In the genomic region with DNA sequence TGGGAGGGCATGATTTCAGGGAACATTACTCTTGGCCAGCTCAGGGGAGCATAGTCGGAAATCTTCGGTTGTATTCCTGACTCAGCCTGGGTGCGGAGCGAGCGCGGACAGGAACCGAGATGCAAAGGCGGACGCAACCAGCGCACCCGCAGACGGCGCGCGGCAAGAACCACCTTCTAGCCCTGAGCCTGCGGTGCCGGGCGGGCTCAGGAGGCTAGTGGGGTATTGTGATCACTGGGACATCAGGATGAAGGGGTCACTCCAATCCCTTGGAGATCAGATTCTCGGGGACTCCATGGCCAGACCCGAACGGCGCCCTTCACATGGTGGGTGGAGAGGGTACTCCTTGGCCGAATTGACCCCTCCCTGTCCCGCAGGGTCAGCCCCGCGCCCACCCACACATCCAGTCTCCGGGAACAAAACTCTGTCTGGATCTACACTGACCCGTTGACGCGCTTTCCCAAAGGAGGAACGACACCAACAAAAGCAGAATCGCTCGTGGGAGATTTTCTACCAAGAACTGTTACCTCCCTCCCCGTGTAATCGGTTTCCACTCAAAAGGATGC, we compare ENCODE assay signal across 9 cellular contexts.
DNase-seq lines count a peak whose midpoint lies in the region; ATAC-seq and TF ChIP-seq lines count a peak whose summit lies in the region.
"Had no signal": no experiment of that assay in that cellular context is flagged by ENCODE, and none has a peak within 500 bp of the region (broad histone marks: within the 10 kb centered on the region; RNA-seq: fewer than 3 reads in every experiment).

No MANE protein-coding gene starts in this region.

- no peak overlapping the region for H2BK5ac ChIP-seq in mesendoderm (ENCODE audit: low read length)

- H3K27ac ChIP-seq in ectodermal cell (ENCODE audit: insufficient read depth, low read depth, low read length, poor library complexity, severe bottlenecking) (no peak overlapping the region), mesendoderm (ENCODE audit: low read depth, low read length) (no peak overlapping the region), transverse colon (no peak overlapping the region)

- H2AK5ac ChIP-seq in mesendoderm (ENCODE audit: low read length), result no peak overlapping the region

- in situ Hi-C loops in transverse colon (cut with MboI; ENCODE audit: low pct_ligation_motif_present in 1 of 4, low pct_unique_long_range_greater_than_20kb in 1 of 4, low sequenced_read_pairs in 3 of 4), result no loop called here

- H3K9me3 Mint-ChIP-seq in natural killer cell, result peaks cover 4 to 13% of the 10 kb centered on the region in 2 donors

- no peak for ATAC-seq in natural killer cell

- no peaks in the 10 kb centered on the region for H3K79me1 ChIP-seq in mesendoderm (ENCODE audit: low read length)

- no peaks in the 10 kb centered on the region for H3K4me1 Mint-ChIP-seq in natural killer cell

- H3K56ac ChIP-seq in mesendoderm (ENCODE audit: low read length), result peak overlapping the region; percentile 76

- H3K27me3 ChIP-seq in ectodermal cell (ENCODE audit: control insufficient read depth, insufficient read depth, low read length, poor library complexity, severe bottlenecking) (peaks cover 7% of the 10 kb centered on the region), mesendoderm (ENCODE audit: insufficient read depth, low read length, poor library complexity) (peaks cover 8% of the 10 kb centered on the region), transverse colon (peaks cover 4% of the 10 kb centered on the region)

- peak overlapping the region; percentile 45 for H3K4me2 ChIP-seq in mesendoderm (ENCODE audit: low read length)

- TF ChIP-seq CTCF in transverse colon (IDR thresholded peaks at IDR 0.05) (no peak), natural killer cell (IDR thresholded peaks at IDR 0.05) (no peak)

- H3K4me3 Mint-ChIP-seq in natural killer cell, result no peak overlapping the region

- H3K9me3 ChIP-seq in ectodermal cell (ENCODE audit: control insufficient read depth, low read length) (no peaks in the 10 kb centered on the region), transverse colon (no peaks in the 10 kb centered on the region)

- no peak overlapping the region for H4K8ac ChIP-seq in mesendoderm (ENCODE audit: low read depth, low read length)

- H3K4me3 ChIP-seq in ectodermal cell (ENCODE audit: insufficient read depth, low read depth, low read length), result peak overlapping the region; percentile 49
- peak overlapping the region; percentile 12 for H3K4me3 ChIP-seq in mesendoderm (ENCODE audit: low read length)
- peak overlapping the region in 3 of 4 donors; percentile 35 to 52 (median 38) for H3K4me3 ChIP-seq in transverse colon

- no peak for TF ChIP-seq EP300 in transverse colon (IDR thresholded peaks at IDR 0.05; ENCODE audit: low read depth)

- TF ChIP-seq POLR2A in transverse colon (IDR thresholded peaks at IDR 0.05), result no peak

- H3K36me3 Mint-ChIP-seq in natural killer cell, result peaks cover 5% of the 10 kb centered on the region

- H3K36me3 ChIP-seq in ectodermal cell (ENCODE audit: control insufficient read depth, insufficient read depth, low read length) (no peaks in the 10 kb centered on the region), mesendoderm (ENCODE audit: control insufficient read depth, insufficient read depth, low read length) (no peaks in the 10 kb centered on the region), transverse colon (no peaks in the 10 kb centered on the region)

- H3K4me1 ChIP-seq in ectodermal cell (ENCODE audit: control insufficient read depth, insufficient read depth, low read length), result no peaks in the 10 kb centered on the region
- peaks cover 2% of the 10 kb centered on the region for H3K4me1 ChIP-seq in mesendoderm (ENCODE audit: control insufficient read depth, low read depth, low read length)
- H3K4me1 ChIP-seq in transverse colon, result peaks cover 0 to 14% (median 4%) of the 10 kb centered on the region in 4 donors

- no peaks in the 10 kb centered on the region for H3K79me2 ChIP-seq in mesendoderm (ENCODE audit: control insufficient read depth, insufficient read depth, low read length)

- H3K4ac ChIP-seq in mesendoderm (ENCODE audit: low read depth, low read length), result no peak overlapping the region

- DNase-seq in NCI-H510A treated with DMSO at 0.1 percent for 48 hours (lab: John Stamatoyannopoulos, UW) (peak; percentile 26), NCI-H510A (lab: John Stamatoyannopoulos, UW) (no peak), mesendoderm (peak; percentile 53), transverse colon (no peak), SIG-M5 treated with dmso at 0.1 percent for 504 hours (lab: John Stamatoyannopoulos, UW; ENCODE audit: unreplicated experiment) (no peak), natural killer cell (no peak)
- DNase-seq in stimulated activated CD4-positive, alpha-beta T cell treated with anti-CD3 and anti-CD28 coated beads, Interleukin-2, amount 100 ng/mL, for 24 hours, result no peak
- DNase-seq: activated CD4-positive, alpha-beta T cell treated with anti-CD3 and anti-CD28 coated beads, Interleukin-2, amount 50 U/mL, for 4 hours had no signal

- no peak overlapping the region for H2BK15ac ChIP-seq in mesendoderm (replicated peaks; ENCODE audit: low read depth)

- no peak overlapping the region for H3K27ac Mint-ChIP-seq in natural killer cell

- intact Hi-C loops in transverse colon (cut with DNase I; ENCODE audit: low total_unique reads), result no loop called here
- intact Hi-C loops in natural killer cell (cut with micrococcal nuclease), result no loop called here

- no peak overlapping the region for H3K23ac ChIP-seq in mesendoderm (ENCODE audit: low read length)

- H4K5ac ChIP-seq in mesendoderm (ENCODE audit: low read length), result no peak overlapping the region

- no peak overlapping the region for H2BK120ac ChIP-seq in mesendoderm (ENCODE audit: low read depth, low read length)

- H3K9ac ChIP-seq in mesendoderm (ENCODE audit: low read length), result peak overlapping the region; percentile 57

- H3K18ac ChIP-seq in mesendoderm (ENCODE audit: low read length), result peak overlapping the region; percentile 31

- 1% methylated on average over 35 of the region's 35 CpGs for WGBS in ectodermal cell, 2 experiments
- no CpG with 5 or more reads among the region's 35 CpGs for WGBS in mesendoderm (ENCODE audit: extremely low coverage, insufficient coverage, low lambda C conversion rate)
- 0 to 17% methylated on average over 2 to 33 of the region's 35 CpGs for WGBS in transverse colon (ENCODE audit: low coverage in 1 of 2), 2 donors

- peaks cover 7 to 12% of the 10 kb centered on the region in 2 donors for H3K27me3 Mint-ChIP-seq in natural killer cell (ENCODE audit: low read depth in 2 of 2)

Comparison
In these comparisons a context has a peak if more than half of its experiments do, and no peak if none do; other contexts are left out.
1. DNase-seq: peak in NCI-H510A treated with DMSO at 0.1 percent for 48 hours (single experiment) and mesendoderm (single experiment); none in NCI-H510A (single experiment), transverse colon (single experiment), SIG-M5 treated with dmso at 0.1 percent for 504 hours (single experiment), stimulated activated CD4-positive, alpha-beta T cell treated with anti-CD3 and anti-CD28 coated beads, Interleukin-2, amount 100 ng/mL, for 24 hours (0 of 2) and natural killer cell (single experiment).
2. Peak in every context shown above with its lines, with median percentiles within 50 percentile points of each other: H3K4me3 ChIP-seq.